Comparison of ENCODE assay signal across 14 cellular contexts in genomic region chr11:35997908-35998307, GRCh38. TPM values are rescaled to one million over a fixed set of nuclear protein-coding genes. Genes with fewer than 3 reads are reported as not detected.
"Had no signal": no experiment of that assay in that cellular context is flagged by ENCODE, and none has a peak within 500 bp of the region (broad histone marks: within the 10 kb centered on the region; RNA-seq: fewer than 3 reads in every experiment).

No MANE protein-coding gene starts in this region.

- ATAC-seq: activated T-cell treated with anti-CD3 and anti-CD28 coated beads, Interleukin-2, amount 50 U/mL, for 72 hours; pancreas; sciatic nerve had no signal

- H3K4me3 Mint-ChIP-seq: activated CD4-positive, alpha-beta T cell treated with anti-CD3 and anti-CD28 coated beads, Interleukin-2, amount 10 ng/mL, durations not matched to agents 24 days and 14 days; activated naive CD8-positive, alpha-beta T cell treated with anti-CD3 and anti-CD28 coated beads, Interleukin-2, amount 10 ng/mL, durations not matched to agents 7 days and 5 days; activated T-cell treated with anti-CD3 and anti-CD28 coated beads, Interleukin-2, amount 50 U/mL, for 72 hours; immature natural killer cell; T-helper 2 cell treated with Interferon-gamma antibody and Interleukin-4, amounts not matched to agents 5 μg/mL and 100 μg/mL, for 36 hours had no signal

- H3K4me1 Mint-ChIP-seq: immature natural killer cell had no signal

- H3K27ac Mint-ChIP-seq: activated CD4-positive, alpha-beta T cell treated with anti-CD3 and anti-CD28 coated beads, Interleukin-2, amount 10 ng/mL, durations not matched to agents 24 days and 14 days; activated naive CD8-positive, alpha-beta T cell treated with anti-CD3 and anti-CD28 coated beads, Interleukin-2, amount 10 ng/mL, durations not matched to agents 7 days and 5 days; activated T-cell treated with anti-CD3 and anti-CD28 coated beads, Interleukin-2, amount 50 U/mL, for 72 hours; immature natural killer cell; T-helper 2 cell treated with Interferon-gamma antibody and Interleukin-4, amounts not matched to agents 5 μg/mL and 100 μg/mL, for 36 hours had no signal

- H3K27ac ChIP-seq: epithelial cell of prostate, pancreas had no signal

- H3K27me3 ChIP-seq: breast epithelium, pancreas had no signal

- H3K36me3 Mint-ChIP-seq: immature natural killer cell had no signal

- DNase-seq: activated CD4-positive, alpha-beta T cell treated with anti-CD3 and anti-CD28 coated beads, Interleukin-2, amount 10 ng/mL, durations not matched to agents 24 days and 14 days; activated CD4-positive, CD25-positive, alpha-beta regulatory T cell; activated CD8-positive, alpha-beta memory T cell treated with anti-CD3 and anti-CD28 coated beads, Interleukin-2, amount 50 U/mL, for 48 hours; activated naive CD8-positive, alpha-beta T cell treated with anti-CD3 and anti-CD28 coated beads, Interleukin-2, amount 10 ng/mL, durations not matched to agents 7 days and 5 days; activated T-cell treated with anti-CD3 and anti-CD28 coated beads, Interleukin-2, amount 50 U/mL, for 72 hours; anterior cingulate cortex; dermis blood vessel endothelial cell; head of caudate nucleus; immature natural killer cell; pancreas had no signal

- H3K9me3 Mint-ChIP-seq: immature natural killer cell had no signal

- H3K4me1 ChIP-seq: breast epithelium, pancreas had no signal

- H3K9me3 ChIP-seq: pancreas had no signal

- H3K36me3 ChIP-seq: breast epithelium, pancreas had no signal

- H3K4me3 ChIP-seq: breast epithelium, pancreas had no signal

RNA-seq across cellular contexts. Expression of gene LDLRAD3, which starts 54.0 kb away (rescaled TPM):
- total RNA-seq: activated T-cell treated with anti-CD3 and anti-CD28 coated beads, Interleukin-2, amount 50 U/mL, for 72 hours had no signal
